In genomic region chr4:174275101-174275500, GRCh38 we compare ENCODE assay signal across 22 cellular contexts.
"Had no signal": no experiment of that assay in that cellular context is flagged by ENCODE, and none has a peak within 500 bp of the region (broad histone marks: within the 10 kb centered on the region; RNA-seq: fewer than 3 reads in every experiment).

No MANE protein-coding gene starts in this region.

- H3K4me3 Mint-ChIP-seq: naive thymus-derived CD8-positive, alpha-beta T cell; stimulated activated memory B cell treated with anti-CD40 and anti-IgM and Interleukin-4, amounts not matched to agents 10 μg/mL and 1 μg/mL and 100 μg/mL, for 72 hours had no signal

- ATAC-seq: left lobe of liver; mucosa of descending colon; naive thymus-derived CD8-positive, alpha-beta T cell; right lobe of liver; stimulated activated memory B cell treated with anti-CD40 and anti-IgM and Interleukin-4, amounts not matched to agents 10 μg/mL and 1 μg/mL and 100 μg/mL, for 72 hours had no signal

- H3K27ac ChIP-seq: coronary artery, dorsolateral prefrontal cortex, hepatocyte, neutrophil, psoas muscle, right lobe of liver, stomach, thoracic aorta, transverse colon had no signal

- H3K9me3 ChIP-seq: mucosa of descending colon, neutrophil, psoas muscle, right lobe of liver, stomach, thoracic aorta had no signal

- H3K4me3 ChIP-seq: coronary artery, dorsolateral prefrontal cortex, hepatocyte, mucosa of descending colon, psoas muscle, right lobe of liver, stomach, thoracic aorta, transverse colon had no signal

- H3K27ac Mint-ChIP-seq: naive thymus-derived CD8-positive, alpha-beta T cell; stimulated activated memory B cell treated with anti-CD40 and anti-IgM and Interleukin-4, amounts not matched to agents 10 μg/mL and 1 μg/mL and 100 μg/mL, for 72 hours had no signal

- H3K9me3 Mint-ChIP-seq: stimulated activated memory B cell treated with anti-CD40 and anti-IgM and Interleukin-4, amounts not matched to agents 10 μg/mL and 1 μg/mL and 100 μg/mL, for 72 hours had no signal

- H3K36me3 ChIP-seq: neutrophil, right lobe of liver, stomach, thoracic aorta, transverse colon had no signal

- H3K27me3 ChIP-seq: dorsolateral prefrontal cortex, hepatocyte, neutrophil, right lobe of liver, stomach, transverse colon had no signal

- DNase-seq: dorsolateral prefrontal cortex; effector CD8-positive, alpha-beta T cell; foreskin melanocyte; head of caudate nucleus; islet precursor cell; mammary epithelial cell; mucosa of descending colon; naive thymus-derived CD8-positive, alpha-beta T cell; psoas muscle; retina; right lobe of liver; stimulated activated CD4-positive, alpha-beta T cell treated with anti-CD3 and anti-CD28 coated beads, Interleukin-4, amount 100 ng/mL, for 1 hour; stimulated activated CD8-positive, alpha-beta memory T cell treated with anti-CD3 and anti-CD28 coated beads, Interleukin-4, amount 100 ng/mL, for 48 hours; stomach; substantia nigra; transverse colon had no signal

- H3K4me1 ChIP-seq: right lobe of liver had no signal

- H3K27me3 Mint-ChIP-seq: naive thymus-derived CD8-positive, alpha-beta T cell; stimulated activated memory B cell treated with anti-CD40 and anti-IgM and Interleukin-4, amounts not matched to agents 10 μg/mL and 1 μg/mL and 100 μg/mL, for 72 hours had no signal
